17 cellular contexts compared by ENCODE assay signal in genomic region chr13:27976362-27977177, GRCh38. TPM values are rescaled to one million over a fixed set of nuclear protein-coding genes. Genes with fewer than 3 reads are reported as not detected.
"Had no signal": no experiment of that assay in that cellular context is flagged by ENCODE, and none has a peak within 500 bp of the region (broad histone marks: within the 10 kb centered on the region; RNA-seq: fewer than 3 reads in every experiment).

No MANE protein-coding gene starts in this region.

- H3K4me3 ChIP-seq: cardiac muscle cell, gastroesophageal sphincter, heart right ventricle, skin epidermis had no signal

- H3K36me3 ChIP-seq: cardiac muscle cell, gastroesophageal sphincter, heart right ventricle had no signal

- H3K9me3 ChIP-seq: gastroesophageal sphincter, heart right ventricle had no signal

- H3K9me3 Mint-ChIP-seq: activated naive CD4-positive, alpha-beta T cell treated with anti-CD3 and anti-CD28 coated beads, Interleukin-2, amount 50 U/mL, for 72 hours; activated T-cell treated with anti-CD3 and anti-CD28 coated beads, Interleukin-2, amount 50 U/mL, for 24 hours; naive thymus-derived CD4-positive, alpha-beta T cell had no signal

- H3K36me3 Mint-ChIP-seq: naive thymus-derived CD4-positive, alpha-beta T cell had no signal

- H3K4me3 Mint-ChIP-seq: activated T-cell treated with anti-CD3 and anti-CD28 coated beads, Interleukin-2, amount 50 U/mL, for 24 hours had no signal

- H3K27ac ChIP-seq: cardiac muscle cell, gastroesophageal sphincter, heart right ventricle, skin epidermis had no signal

- DNase-seq: activated CD4-positive, CD25-positive, alpha-beta regulatory T cell treated with anti-CD3 and anti-CD28 coated beads, Interleukin-2, amount 50 U/mL, for 72 hours; activated T-cell treated with anti-CD3 and anti-CD28 coated beads, Interleukin-2, amount 50 U/mL, for 24 hours; heart right ventricle; midbrain; naive thymus-derived CD4-positive, alpha-beta T cell; right cardiac atrium; stimulated activated CD4-positive, alpha-beta T cell treated with anti-CD3 and anti-CD28 coated beads, Interleukin-4, amount 100 ng/mL, for 24 hours; stimulated activated naive CD4-positive, alpha-beta T cell; trophoblast cell had no signal

- ATAC-seq: activated naive CD4-positive, alpha-beta T cell treated with anti-CD3 and anti-CD28 coated beads, Interleukin-2, amount 50 U/mL, for 72 hours; gastroesophageal sphincter; heart right ventricle; naive thymus-derived CD4-positive, alpha-beta T cell; right cardiac atrium had no signal

RNA-seq across cellular contexts. Expression of gene CDX2, which starts 7.5 kb away (rescaled TPM):
- total RNA-seq: activated naive CD4-positive, alpha-beta T cell treated with anti-CD3 and anti-CD28 coated beads, Interleukin-2, amount 50 U/mL, for 72 hours; cardiac muscle cell; gastroesophageal sphincter; heart right ventricle; left lobe of liver; lung microvascular endothelial cell; naive thymus-derived CD4-positive, alpha-beta T cell; posterior vena cava; right cardiac atrium; T-helper 1 cell treated with Interleukin-12 subunit alpha and Interleukin-12 subunit beta and Interleukin-4 antibody, amounts not matched to agents 30 ng/mL and 1 ng/mL, for 36 hours had no signal

RNA-seq across cellular contexts. Expression of gene URAD, which starts 11.9 kb away (rescaled TPM):
- total RNA-seq: activated naive CD4-positive, alpha-beta T cell treated with anti-CD3 and anti-CD28 coated beads, Interleukin-2, amount 50 U/mL, for 72 hours; cardiac muscle cell; gastroesophageal sphincter; heart right ventricle; left lobe of liver; lung microvascular endothelial cell; naive thymus-derived CD4-positive, alpha-beta T cell; posterior vena cava; right cardiac atrium; T-helper 1 cell treated with Interleukin-12 subunit alpha and Interleukin-12 subunit beta and Interleukin-4 antibody, amounts not matched to agents 30 ng/mL and 1 ng/mL, for 36 hours had no signal

RNA-seq across cellular contexts. Expression of gene PDX1, which starts 56.8 kb away (rescaled TPM):
- total RNA-seq: activated naive CD4-positive, alpha-beta T cell treated with anti-CD3 and anti-CD28 coated beads, Interleukin-2, amount 50 U/mL, for 72 hours; cardiac muscle cell; gastroesophageal sphincter; heart right ventricle; lung microvascular endothelial cell; naive thymus-derived CD4-positive, alpha-beta T cell; posterior vena cava; right cardiac atrium; T-helper 1 cell treated with Interleukin-12 subunit alpha and Interleukin-12 subunit beta and Interleukin-4 antibody, amounts not matched to agents 30 ng/mL and 1 ng/mL, for 36 hours had no signal
